Comparison of ENCODE assay signal across 1 cellular context in the genomic region with DNA sequence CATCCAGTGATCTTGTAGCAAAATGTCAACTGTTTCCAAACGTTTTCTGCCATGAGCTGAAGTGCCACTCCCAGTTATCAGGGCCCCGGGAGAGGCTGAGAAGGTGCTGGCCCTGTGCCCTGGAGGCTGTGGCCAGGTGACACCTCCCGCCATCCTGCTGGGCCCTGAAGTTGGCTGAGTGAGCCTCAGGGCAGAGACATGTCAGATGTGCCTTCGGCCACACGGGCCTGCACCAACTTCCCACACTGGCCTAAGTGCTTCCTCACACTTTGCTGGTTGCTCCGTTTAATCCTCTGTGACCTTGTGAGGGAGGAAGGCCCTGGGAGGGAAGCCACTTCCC.
TF ChIP-seq lines count a peak whose summit lies in the region.

No MANE protein-coding gene starts in this region.

TF ChIP-seq in A549, 52 proteins besides CTCF, POLR2A, EP300 and RAD21 (continued from another document):
- TF ChIP-seq FOSL2 (IDR thresholded peaks at IDR 0.05) (no peak), FOSL2 (CRISPR knock-in tag; IDR thresholded peaks at IDR 0.05) (no peak), ESRRA (IDR thresholded peaks at IDR 0.05; ENCODE audit: borderline replicate concordance, low read length) (no peak), NPAS2 (CRISPR knock-in tag; IDR thresholded peaks at IDR 0.05; ENCODE audit: borderline replicate concordance) (no peak), RFX5 (IDR thresholded peaks at IDR 0.05) (no peak), RCOR1 (IDR thresholded peaks at IDR 0.05; ENCODE audit: low read depth, low read length) (no peak), SREBF2 (IDR thresholded peaks at IDR 0.05) (no peak), ZNF302 (CRISPR knock-in tag; IDR thresholded peaks at IDR 0.05) (no peak)
- TF ChIP-seq, protein P1, sequence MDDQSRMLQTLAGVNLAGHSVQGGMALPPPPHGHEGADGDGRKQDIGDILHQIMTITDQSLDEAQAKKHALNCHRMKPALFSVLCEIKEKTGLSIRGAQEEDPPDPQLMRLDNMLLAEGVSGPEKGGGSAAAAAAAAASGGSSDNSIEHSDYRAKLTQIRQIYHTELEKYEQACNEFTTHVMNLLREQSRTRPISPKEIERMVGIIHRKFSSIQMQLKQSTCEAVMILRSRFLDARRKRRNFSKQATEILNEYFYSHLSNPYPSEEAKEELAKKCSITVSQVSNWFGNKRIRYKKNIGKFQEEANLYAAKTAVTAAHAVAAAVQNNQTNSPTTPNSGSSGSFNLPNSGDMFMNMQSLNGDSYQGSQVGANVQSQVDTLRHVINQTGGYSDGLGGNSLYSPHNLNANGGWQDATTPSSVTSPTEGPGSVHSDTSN (IDR thresholded peaks at IDR 0.05): no peak
- TF ChIP-seq, protein P2, sequence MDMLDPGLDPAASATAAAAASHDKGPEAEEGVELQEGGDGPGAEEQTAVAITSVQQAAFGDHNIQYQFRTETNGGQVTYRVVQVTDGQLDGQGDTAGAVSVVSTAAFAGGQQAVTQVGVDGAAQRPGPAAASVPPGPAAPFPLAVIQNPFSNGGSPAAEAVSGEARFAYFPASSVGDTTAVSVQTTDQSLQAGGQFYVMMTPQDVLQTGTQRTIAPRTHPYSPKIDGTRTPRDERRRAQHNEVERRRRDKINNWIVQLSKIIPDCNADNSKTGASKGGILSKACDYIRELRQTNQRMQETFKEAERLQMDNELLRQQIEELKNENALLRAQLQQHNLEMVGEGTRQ (IDR thresholded peaks at IDR 0.05): no peak
